ENCODE assay signal across 1 cellular context in the genomic region with DNA sequence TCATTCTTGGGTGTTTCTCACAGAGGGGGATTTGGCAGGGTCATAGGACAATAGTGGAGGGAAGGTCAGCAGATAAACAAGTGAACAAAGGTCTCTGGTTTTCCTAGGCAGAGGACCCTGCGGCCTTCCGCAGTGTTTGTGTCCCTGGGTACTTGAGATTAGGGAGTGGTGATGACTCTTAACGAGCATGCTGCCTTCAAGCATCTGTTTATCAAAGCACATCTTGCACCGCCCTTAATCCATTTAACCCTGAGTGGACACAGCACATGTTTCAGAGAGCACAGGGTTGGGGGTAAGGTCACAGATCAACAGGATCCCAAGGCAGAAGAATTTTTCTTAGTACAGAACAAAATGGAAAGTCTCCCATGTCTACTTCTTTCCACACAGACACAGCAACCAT. TPM values are rescaled to one million over a fixed set of nuclear protein-coding genes. Genes with fewer than 3 reads are reported as not detected.
"Had no signal": no experiment of that assay in that cellular context is flagged by ENCODE, and none has a peak within 500 bp of the region (broad histone marks: within the 10 kb centered on the region; RNA-seq: fewer than 3 reads in every experiment).

No MANE protein-coding gene starts in this region.

RNA-seq across cellular contexts. Expression of gene ADORA2B, which starts 34.1 kb away (rescaled TPM):
- total RNA-seq: naive thymus-derived CD8-positive, alpha-beta T cell had no signal
